Comparison of ENCODE assay signal across 9 cellular contexts in genomic region chr9:101399641-101399965, GRCh38. TPM values are rescaled to one million over a fixed set of nuclear protein-coding genes. Genes with fewer than 3 reads are reported as not detected.
DNase-seq lines count a peak whose midpoint lies in the region; ATAC-seq, FAIRE-seq and TF ChIP-seq lines count a peak whose summit lies in the region.
"Had no signal": no experiment of that assay in that cellular context is flagged by ENCODE, and none has a peak within 500 bp of the region (broad histone marks: within the 10 kb centered on the region; RNA-seq: fewer than 3 reads in every experiment).

No MANE protein-coding gene starts in this region.

- peak overlapping the region; percentile 98 for H3K9ac ChIP-seq in endocrine pancreas (ENCODE audit: control insufficient read depth, insufficient read depth, low read length)

- H3K4me3 ChIP-seq in GM06990 (replicated peaks; ENCODE audit: low read depth, low read length), result peak overlapping the region; percentile 72
- H3K4me3 ChIP-seq in OCI-LY7 (ENCODE audit: low read depth, low read length, poor library complexity, severe bottlenecking), result peak overlapping the region; percentile 95
- peak overlapping the region; percentile 90 for H3K4me3 ChIP-seq in endocrine pancreas (ENCODE audit: control insufficient read depth, insufficient read depth, low read length)
- peak overlapping the region; percentile 58 to 79 (median 70) for H3K4me3 ChIP-seq in pancreas

- H3K36me3 ChIP-seq in GM06990 (ENCODE audit: control insufficient read depth, insufficient read depth, low read length) (peaks cover 9% of the 10 kb centered on the region), OCI-LY7 (ENCODE audit: insufficient read depth, low read length) (peaks cover 67% of the 10 kb centered on the region), endocrine pancreas (ENCODE audit: control insufficient read depth, insufficient read depth, low read length) (peaks cover 7% of the 10 kb centered on the region), pancreas (peaks cover 5 to 37% (median 11%) of the 10 kb centered on the region in 3 donors)

- TF ChIP-seq CTCF in GM06990 (IDR thresholded peaks at IDR 0.05; ENCODE audit: insufficient read depth, low read length, poor library complexity, severe bottlenecking), result no peak
- TF ChIP-seq CTCF in OCI-LY7 (conservative IDR thresholded peaks at IDR 0.05; ENCODE audit: low read length), result no peak
- TF ChIP-seq CTCF in pancreas (IDR thresholded peaks at IDR 0.05), result no peak

- H4K20me1 ChIP-seq in OCI-LY7 (ENCODE audit: insufficient read depth, low read length), result peaks cover 5% of the 10 kb centered on the region; the same call in 1 of the 2 replicates

- CTCF ChIA-PET in OCI-LY7 (lab: Charles Lee; ENCODE audit: unreplicated experiment), result no interaction called here

- DNase-seq in GM06990 (ENCODE audit: extremely low read depth, insufficient read length) (no peak), OCI-LY7 (ENCODE audit: low spot score) (peak; percentile 26), pancreas (no peak), HPDE6-E6E7 (ENCODE audit: extremely low spot score) (no peak)
- DNase-seq in activated CD4-positive, alpha-beta T cell treated with anti-CD3 and anti-CD28 coated beads for 1 hour, result no peak

- POLR2A ChIA-PET in OCI-LY7 (lab: Charles Lee), result interaction anchor here (2.8 kb wide), 1 partner anchor 11 kb away, joined by 15 read pairs; no protein-coding TSS in a partner anchor

- peak overlapping the region; percentile 28 for H3K27ac ChIP-seq in OCI-LY7 (ENCODE audit: low read depth, low read length, poor library complexity, severe bottlenecking)
- peak overlapping the region in 2 of 4 donors; percentile 82 to 90 for H3K27ac ChIP-seq in pancreas

- peak overlapping the region; percentile 42; the same call in 1 of the 2 replicates for H2AFZ ChIP-seq in OCI-LY7 (ENCODE audit: low read length)

- H3K9me3 ChIP-seq in OCI-LY7 (ENCODE audit: low read length) (peaks cover 16% of the 10 kb centered on the region; the same call in 1 of the 2 replicates), endocrine pancreas (ENCODE audit: control insufficient read depth, low read length) (no peaks in the 10 kb centered on the region), pancreas (no peaks in the 10 kb centered on the region)

- WGBS in pancreas, 2 donors, result 1 to 4% methylated on average over 2 of the region's 2 CpGs

- BruUV-seq in OCI-LY7 (replicated peaks; lab: Mats Ljungman, UMichigan), result no TSS peak

- H3K4me1 ChIP-seq in OCI-LY7 (ENCODE audit: insufficient read depth, low read length, poor library complexity, severe bottlenecking) (peaks cover 28% of the 10 kb centered on the region), endocrine pancreas (ENCODE audit: control insufficient read depth, insufficient read depth, low read length) (peaks cover 33% of the 10 kb centered on the region), pancreas (peaks cover 15 to 27% (median 25%) of the 10 kb centered on the region in 3 donors)

- intact Hi-C loops in OCI-LY7 (cut with micrococcal nuclease; ENCODE audit: unreplicated experiment) (loop anchor here (5.0 kb wide), 1 partner anchor 133 kb away; the partner anchor contains the start of gene RNF20), pancreas (cut with DNase I) (no loop called here)

- H3K27me3 ChIP-seq in GM06990 (replicated peaks; ENCODE audit: control insufficient read depth, insufficient read depth, low read length) (no peaks in the 10 kb centered on the region), endocrine pancreas (ENCODE audit: control insufficient read depth, insufficient read depth, low read length) (no peaks in the 10 kb centered on the region), pancreas (no peaks in the 10 kb centered on the region)

- no peak for FAIRE-seq in pancreas (lab: Jason Lieb, UNC)

- peaks cover 55% of the 10 kb centered on the region for H3K79me2 ChIP-seq in OCI-LY7 (ENCODE audit: insufficient read depth, low read depth, low read length)

- H3K9me2 ChIP-seq in OCI-LY7 (ENCODE audit: insufficient read depth, low read length), result no peaks in the 10 kb centered on the region

- peak overlapping the region; percentile 95 for H3K4me2 ChIP-seq in OCI-LY7 (ENCODE audit: low read length)

- ATAC-seq in pancreas, result peak in 2 of 4 donors; percentile 1
- no peak for ATAC-seq in HG02642 (IDR thresholded peaks at IDR 0.05; ENCODE audit: poor library complexity, unreplicated experiment)
- ATAC-seq in HG02678 (IDR thresholded peaks at IDR 0.05; ENCODE audit: unreplicated experiment), result no peak

RNA-seq across cellular contexts. Expression of gene ZNF189, which starts 1.0 kb away (rescaled TPM):
- total RNA-seq in OCI-LY7 (2014; rRNA removed; shearing (Covaris generic)), result 11.0 and 11.7 TPM in 2 replicates
- total RNA-seq in OCI-LY7 (2022), result 17.3 and 17.8 TPM in 2 replicates
- 10 to 100 TPM; 11.3 to 29.1 (median 19.7) TPM for total RNA-seq in pancreas
- polyA plus RNA-seq in pancreas, result 10 to 100 TPM; 16.1 to 19.1 TPM

RNA-seq across cellular contexts. Expression of gene MRPL50, which starts 1.2 kb away (rescaled TPM):
- 17.7 and 18.5 TPM in 2 replicates for total RNA-seq in OCI-LY7 (2014; rRNA removed; shearing (Covaris generic))
- 12.8 and 13.3 TPM in 2 replicates for total RNA-seq in OCI-LY7 (2022)
- total RNA-seq in pancreas, result 1 to 10 TPM; 3.7 to 6.9 (median 6.4) TPM
- polyA plus RNA-seq in pancreas, result 1 to 10 TPM; 4.8 to 8.4 TPM

RNA-seq across cellular contexts. Expression of gene BAAT, which starts 14.8 kb away (rescaled TPM):
- total RNA-seq in OCI-LY7 (2014; rRNA removed; shearing (Covaris generic)), result 0.13 TPM in 1 of 2 replicates, not detected in the other
- total RNA-seq in OCI-LY7 (2022) (not detected in 2 replicates), pancreas (10 to 100 TPM in 1 of 6 donors, 1 to 10 TPM in 4, under 1 TPM in 1; 0.43 to 13.9 (median 1.5) TPM)
- polyA plus RNA-seq in pancreas, result 1 to 10 TPM; 1.4 to 2.0 TPM
- total RNA-seq: lung microvascular endothelial cell had no signal

RNA-seq across cellular contexts. Expression of gene ALDOB, which starts 36.0 kb away (rescaled TPM):
- not detected in 2 replicates for total RNA-seq in OCI-LY7 (2014; rRNA removed; shearing (Covaris generic))
- total RNA-seq in OCI-LY7 (2022) (not detected in 2 replicates), pancreas (100 to 1,000 TPM in 5 of 6 donors, 10 to 100 TPM in 1; 75.0 to 856 (median 264) TPM)
- 100 to 1,000 TPM; 301 to 593 TPM for polyA plus RNA-seq in pancreas
